In the genomic region with DNA sequence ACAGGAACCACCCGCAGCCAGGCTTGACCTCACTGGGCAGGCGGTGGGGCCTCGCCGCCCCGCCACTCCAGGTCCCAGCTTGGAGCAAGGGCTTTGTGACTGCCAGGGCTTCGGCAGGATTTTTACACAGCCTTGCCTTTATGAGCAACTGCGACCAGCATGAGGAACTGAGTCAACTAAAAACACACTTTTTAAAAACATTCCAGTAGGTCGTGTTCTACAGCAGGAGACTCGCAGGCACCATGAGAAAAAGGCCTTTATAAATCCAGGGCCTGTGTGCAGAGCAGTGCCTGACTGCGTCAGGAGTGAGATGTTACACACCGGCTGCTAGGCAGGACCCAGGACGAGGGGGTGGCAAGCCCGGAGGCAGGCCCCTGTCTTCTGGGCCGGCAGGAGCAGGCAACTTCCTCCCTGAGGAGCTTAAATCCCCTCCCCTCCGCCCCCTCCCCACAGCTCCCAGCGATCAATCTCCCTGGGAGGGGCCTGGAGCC, we compare ENCODE assay signal across 20 cellular contexts.
DNase-seq lines count a peak whose midpoint lies in the region; ATAC-seq and TF ChIP-seq lines count a peak whose summit lies in the region.
"Had no signal": no experiment of that assay in that cellular context is flagged by ENCODE, and none has a peak within 500 bp of the region (broad histone marks: within the 10 kb centered on the region; RNA-seq: fewer than 3 reads in every experiment).

No MANE protein-coding gene starts in this region.

- no peak for ATAC-seq in upper lobe of left lung (ENCODE audit: low FRiP score in 2 of 2)
- ATAC-seq in GM21526 (IDR thresholded peaks at IDR 0.05; ENCODE audit: low FRiP score, unreplicated experiment), result no peak
- ATAC-seq: HepG2, left ventricle myocardium superior had no signal

- H3K27ac Mint-ChIP-seq in mesothelial cell of epicardium, result peak overlapping the region; percentile 96
- H3K27ac Mint-ChIP-seq in activated CD4-positive, alpha-beta memory T cell treated with anti-CD3 and anti-CD28 coated beads for 36 hours, result no peak overlapping the region

- H3K4me3 Mint-ChIP-seq in mesothelial cell of epicardium, result peak overlapping the region; percentile 2
- H3K4me3 Mint-ChIP-seq in activated CD4-positive, alpha-beta memory T cell treated with anti-CD3 and anti-CD28 coated beads for 36 hours, result no peak overlapping the region

- WGBS in ectodermal cell, 2 experiments, result 50 to 51% methylated on average over 16 of the region's 16 CpGs
- 78 to 82% methylated on average over 15 to 16 of the region's 16 CpGs for WGBS in thyroid gland, 2 donors
- WGBS in upper lobe of left lung, 2 donors, result 60 to 74% methylated on average over 14 to 16 of the region's 16 CpGs

- DNase-seq in NB4 (ENCODE audit: low read depth) (peak; percentile 69), mesothelial cell of epicardium (ENCODE audit: low spot score in 2 of 2, unreplicated experiment in 2 of 2) (peak; percentile 71 to 79), smooth muscle cell of the brain vasculature (ENCODE audit: low read depth, low spot score) (peak; percentile 76), thyroid gland (no peak), upper lobe of left lung (no peak)
- DNase-seq in activated CD4-positive, alpha-beta memory T cell treated with anti-CD3 and anti-CD28 coated beads for 36 hours, result no peak
- DNase-seq: activated CD4-positive, alpha-beta T cell treated with anti-CD3 and anti-CD28 coated beads, Interleukin-2, amount 50 U/mL, for 1 hour; activated T-cell treated with anti-CD3 and anti-CD28 coated beads, Interleukin-2, amount 50 U/mL, for 48 hours; colonic mucosa; DMS53; hippocampal formation; left ventricle myocardium superior; Right ventricle myocardium superior; stimulated activated naive CD4-positive, alpha-beta T cell; T-helper 9 cell had no signal

- peaks cover 46% of the 10 kb centered on the region for H3K4me1 Mint-ChIP-seq in mesothelial cell of epicardium
- H3K4me1 Mint-ChIP-seq in activated CD4-positive, alpha-beta memory T cell treated with anti-CD3 and anti-CD28 coated beads for 36 hours (ENCODE audit: low read depth), result no peaks in the 10 kb centered on the region

- POLR2A ChIA-PET in activated CD4-positive, alpha-beta memory T cell treated with anti-CD3 and anti-CD28 coated beads for 36 hours (lab: Charles Lee), result no interaction called here

- no peaks in the 10 kb centered on the region for H3K9me3 Mint-ChIP-seq in mesothelial cell of epicardium
- H3K9me3 Mint-ChIP-seq in activated CD4-positive, alpha-beta memory T cell treated with anti-CD3 and anti-CD28 coated beads for 36 hours, result no peaks in the 10 kb centered on the region

- H3K36me3 ChIP-seq in ectodermal cell (ENCODE audit: control insufficient read depth, insufficient read depth, low read length) (peaks cover 6% of the 10 kb centered on the region), thyroid gland (no peaks in the 10 kb centered on the region), upper lobe of left lung (no peaks in the 10 kb centered on the region)
- H3K36me3 ChIP-seq: colonic mucosa, neutrophil had no signal

- no peaks in the 10 kb centered on the region for H3K27me3 Mint-ChIP-seq in mesothelial cell of epicardium (ENCODE audit: low read depth)
- peaks cover 1% of the 10 kb centered on the region for H3K27me3 Mint-ChIP-seq in activated CD4-positive, alpha-beta memory T cell treated with anti-CD3 and anti-CD28 coated beads for 36 hours

- H3K36me3 Mint-ChIP-seq in mesothelial cell of epicardium, result peaks cover 11% of the 10 kb centered on the region
- H3K36me3 Mint-ChIP-seq in activated CD4-positive, alpha-beta memory T cell treated with anti-CD3 and anti-CD28 coated beads for 36 hours, result no peaks in the 10 kb centered on the region

- H3K4me3 ChIP-seq in NB4 (ENCODE audit: low read depth, low read length) (no peak overlapping the region), ectodermal cell (ENCODE audit: insufficient read depth, low read depth, low read length) (no peak overlapping the region), thyroid gland (replicated peaks in 1 of 3) (no peak overlapping the region), upper lobe of left lung (no peak overlapping the region)
- H3K4me3 ChIP-seq: colonic mucosa, skin epidermis had no signal

- TF ChIP-seq POLR2A in NB4 (IDR thresholded peaks at IDR 0.05; ENCODE audit: extremely low read depth, insufficient read length) (no peak), thyroid gland (IDR thresholded peaks at IDR 0.05) (no peak), upper lobe of left lung (IDR thresholded peaks at IDR 0.05) (no peak)

- TF ChIP-seq CTCF in NB4 (IDR thresholded peaks at IDR 0.05; ENCODE audit: low read depth, low read length) (no peak), mesothelial cell of epicardium (IDR thresholded peaks at IDR 0.05; ENCODE audit: unreplicated experiment) (no peak), thyroid gland (IDR thresholded peaks at IDR 0.05) (no peak), upper lobe of left lung (IDR thresholded peaks at IDR 0.05) (no peak)

- TF ChIP-seq EP300 in upper lobe of left lung (IDR thresholded peaks at IDR 0.05), result no peak

- H3K27ac ChIP-seq in ectodermal cell (ENCODE audit: insufficient read depth, low read depth, low read length, poor library complexity, severe bottlenecking), result peak overlapping the region; percentile 59
- H3K27ac ChIP-seq in thyroid gland, result no peak overlapping the region
- no peak overlapping the region for H3K27ac ChIP-seq in upper lobe of left lung
- H3K27ac ChIP-seq: colonic mucosa, neutrophil, skin epidermis had no signal

- H3K27me3 ChIP-seq in ectodermal cell (ENCODE audit: control insufficient read depth, insufficient read depth, low read length, poor library complexity, severe bottlenecking) (no peaks in the 10 kb centered on the region), thyroid gland (no peaks in the 10 kb centered on the region), upper lobe of left lung (no peaks in the 10 kb centered on the region)
- H3K27me3 ChIP-seq: colonic mucosa, neutrophil had no signal

- intact Hi-C loops in thyroid gland (cut with DNase I), result no loop called here
- intact Hi-C loops in activated CD4-positive, alpha-beta memory T cell treated with anti-CD3 and anti-CD28 coated beads for 36 hours (cut with micrococcal nuclease), result no loop called here

- CTCF ChIA-PET in activated CD4-positive, alpha-beta memory T cell treated with anti-CD3 and anti-CD28 coated beads for 36 hours (lab: Charles Lee), result no interaction called here

- H3K9me3 ChIP-seq in ectodermal cell (ENCODE audit: control insufficient read depth, low read length), result no peaks in the 10 kb centered on the region
- H3K9me3 ChIP-seq in thyroid gland, result no peaks in the 10 kb centered on the region
- no peaks in the 10 kb centered on the region for H3K9me3 ChIP-seq in upper lobe of left lung
- H3K9me3 ChIP-seq: colonic mucosa, neutrophil had no signal

- H3K4me1 ChIP-seq in ectodermal cell (ENCODE audit: control insufficient read depth, insufficient read depth, low read length) (peaks cover 46% of the 10 kb centered on the region), thyroid gland (no peaks in the 10 kb centered on the region), upper lobe of left lung (no peaks in the 10 kb centered on the region)
- H3K4me1 ChIP-seq: colonic mucosa had no signal

Comparison
In these comparisons a context has a peak if more than half of its experiments do, and no peak if none do; other contexts are left out.
1. DNase-seq: peak in NB4 (single experiment), mesothelial cell of epicardium (2 of 2) and smooth muscle cell of the brain vasculature (single experiment); none in thyroid gland (0 of 2), upper lobe of left lung (0 of 2) and activated CD4-positive, alpha-beta memory T cell treated with anti-CD3 and anti-CD28 coated beads for 36 hours (single experiment).